In genomic region chr19:37304190-37304883, GRCh38 we compare ENCODE assay signal across 9 cellular contexts.
A peak's percentile ranks its signal among the peaks of the same experiment; 100 is the strongest.
DNase-seq lines count a peak whose midpoint lies in the region; ATAC-seq lines count a peak whose summit lies in the region.
"Had no signal": no experiment of that assay in that cellular context is flagged by ENCODE, and none has a peak within 500 bp of the region (broad histone marks: within the 10 kb centered on the region; RNA-seq: fewer than 3 reads in every experiment).

No MANE protein-coding gene starts in this region.

- H3K4me2 ChIP-seq in GM23248 (ENCODE audit: unreplicated experiment): no peak overlapping the region

- H3K9me3 Mint-ChIP-seq in activated naive CD8-positive, alpha-beta T cell treated with anti-CD3 and anti-CD28 coated beads for 36 hours: peaks cover 4% of the 10 kb centered on the region

- 0 out of 2 replicates have a peak, but pooled peaks cover 3% of the 10 kb centered on the region for H3K9me3 ChIP-seq in ES-I3 (ENCODE audit: control insufficient read depth, insufficient read depth, low read length)
- no peaks in the 10 kb centered on the region for H3K9me3 ChIP-seq in GM23248 (ENCODE audit: low read depth)
- no peaks in the 10 kb centered on the region for H3K9me3 ChIP-seq in T-helper 17 cell (ENCODE audit: control insufficient read depth, low read length, poor library complexity, severe bottlenecking)

- no peaks in the 10 kb centered on the region for H3F3A ChIP-seq in GM23248 (ENCODE audit: insufficient read depth)

- no peaks in the 10 kb centered on the region for H4K20me1 ChIP-seq in GM23248 (ENCODE audit: insufficient read depth)

- peak overlapping the region; percentile 56 for H3K27ac Mint-ChIP-seq in activated naive CD8-positive, alpha-beta T cell treated with anti-CD3 and anti-CD28 coated beads for 36 hours
- no peak overlapping the region for H3K27ac Mint-ChIP-seq in T-helper 17 cell

- H2AFZ ChIP-seq in GM23248: no peak overlapping the region

- no peak overlapping the region for H3K27ac ChIP-seq in rectal smooth muscle tissue (ENCODE audit: low read depth, low read length)
- no peak overlapping the region for H3K27ac ChIP-seq in GM23248

- peak overlapping the region; percentile 78 for H3K4me3 Mint-ChIP-seq in activated naive CD8-positive, alpha-beta T cell treated with anti-CD3 and anti-CD28 coated beads for 36 hours
- no peak overlapping the region for H3K4me3 Mint-ChIP-seq in T-helper 17 cell

- no peaks in the 10 kb centered on the region for H3K9me2 ChIP-seq in GM23248 (ENCODE audit: insufficient read depth)

- WGBS in GM23248 (ENCODE audit: low coverage in 1 of 2, low lambda C conversion rate in 2 of 2, missing lambda C conversion rate in 2 of 2), 2 experiments: 34 to 36% methylated on average over 43 to 44 of the region's 44 CpGs

- peaks cover 14% of the 10 kb centered on the region for H3K27me3 Mint-ChIP-seq in activated naive CD8-positive, alpha-beta T cell treated with anti-CD3 and anti-CD28 coated beads for 36 hours
- no peaks in the 10 kb centered on the region for H3K27me3 Mint-ChIP-seq in T-helper 17 cell

- H3K36me3 ChIP-seq in ES-I3 (ENCODE audit: insufficient read depth, low read length) (no peaks in the 10 kb centered on the region), rectal smooth muscle tissue (ENCODE audit: control insufficient read depth, insufficient read depth, low read length) (no peaks in the 10 kb centered on the region), GM23248 (ENCODE audit: low read depth) (no peaks in the 10 kb centered on the region)

- H3K4me1 Mint-ChIP-seq in activated naive CD8-positive, alpha-beta T cell treated with anti-CD3 and anti-CD28 coated beads for 36 hours: peaks cover 6% of the 10 kb centered on the region
- H3K4me1 Mint-ChIP-seq in T-helper 17 cell: no peaks in the 10 kb centered on the region

- intact Hi-C loops in left ventricle myocardium superior (cut with micrococcal nuclease): no loop called here

- DNase-seq in activated naive CD8-positive, alpha-beta T cell treated with anti-CD3 and anti-CD28 coated beads for 36 hours: peak; percentile 35
- DNase-seq in left ventricle myocardium superior: peak; percentile 83
- no peak for DNase-seq in GM23248
- no peak for DNase-seq in T-helper 17 cell
- DNase-seq in activated naive CD4-positive, alpha-beta T cell treated with anti-CD3 and anti-CD28 coated beads, Interleukin-2, amount 50 U/mL, for 16 hours: no peak
- DNase-seq: foreskin melanocyte had no signal

- no peaks in the 10 kb centered on the region for H3K79me2 ChIP-seq in GM23248 (ENCODE audit: insufficient read depth)

- ATAC-seq in left ventricle myocardium superior: peak; percentile 95
- no peak for ATAC-seq in T-helper 17 cell
- ATAC-seq in GM21423 (IDR thresholded peaks at IDR 0.05; ENCODE audit: unreplicated experiment): no peak

- H3K36me3 Mint-ChIP-seq in activated naive CD8-positive, alpha-beta T cell treated with anti-CD3 and anti-CD28 coated beads for 36 hours: peaks cover 4% of the 10 kb centered on the region
- peaks cover 4% of the 10 kb centered on the region for H3K36me3 Mint-ChIP-seq in T-helper 17 cell (ENCODE audit: low read depth)

- H3K4me3 ChIP-seq in rectal smooth muscle tissue (ENCODE audit: low read length): peak overlapping the region; percentile 66
- no peak overlapping the region for H3K4me3 ChIP-seq in GM23248

- H3K4me1 ChIP-seq in ES-I3 (ENCODE audit: insufficient read depth, low read length) (no peaks in the 10 kb centered on the region), rectal smooth muscle tissue (ENCODE audit: control insufficient read depth, insufficient read depth, low read length) (no peaks in the 10 kb centered on the region), GM23248 (ENCODE audit: insufficient read depth) (no peaks in the 10 kb centered on the region)

- H3K27me3 ChIP-seq in rectal smooth muscle tissue (ENCODE audit: control insufficient read depth, insufficient read depth, low read length) (no peaks in the 10 kb centered on the region), GM23248 (replicated peaks; ENCODE audit: insufficient read depth) (no peaks in the 10 kb centered on the region)

- in situ Hi-C loops in GM23248 (cut with MboI): no loop called here

- H3K9ac ChIP-seq in ES-I3 (ENCODE audit: low read depth, low read length) (peak overlapping the region; percentile 57), rectal smooth muscle tissue (ENCODE audit: low read length) (no peak overlapping the region), GM23248 (no peak overlapping the region)

Comparison
In these comparisons a context has a peak if more than half of its experiments do, and no peak if none do; other contexts are left out.
1. DNase-seq: peak in activated naive CD8-positive, alpha-beta T cell treated with anti-CD3 and anti-CD28 coated beads for 36 hours (single experiment) and left ventricle myocardium superior (single experiment); none in GM23248 (single experiment), T-helper 17 cell (0 of 3) and activated naive CD4-positive, alpha-beta T cell treated with anti-CD3 and anti-CD28 coated beads, Interleukin-2, amount 50 U/mL, for 16 hours (single experiment).